10 cellular contexts compared by ENCODE assay signal in genomic region chr1:214002472-214002871, GRCh38. TPM values are rescaled to one million over a fixed set of nuclear protein-coding genes. Genes with fewer than 3 reads are reported as not detected.
DNase-seq lines count a peak whose midpoint lies in the region; ATAC-seq lines count a peak whose summit lies in the region.
"Had no signal": no experiment of that assay in that cellular context is flagged by ENCODE, and none has a peak within 500 bp of the region (broad histone marks: within the 10 kb centered on the region; RNA-seq: fewer than 3 reads in every experiment).

No MANE protein-coding gene starts in this region.

- peak; percentile 55 for DNase-seq in Daoy (ENCODE audit: low read depth)
- peak; percentile 57 for DNase-seq in NCI-H2196 treated with DMSO at 0.1 percent for 48 hours (lab: John Stamatoyannopoulos, UW; ENCODE audit: unreplicated experiment)
- peak; percentile 44 for DNase-seq in dedifferentiated amniotic fluid mesenchymal stem cell (ENCODE audit: extremely low spot score)
- DNase-seq in myocyte (ENCODE audit: low read depth), result peak; percentile 70
- DNase-seq in NK-92 (lab: John Stamatoyannopoulos, UW; ENCODE audit: unreplicated experiment), result no peak
- DNase-seq: DMS79 had no signal

- ATAC-seq in GM18861 (IDR thresholded peaks at IDR 0.05; ENCODE audit: unreplicated experiment), result no peak
- ATAC-seq in GM21360 (IDR thresholded peaks at IDR 0.05; ENCODE audit: unreplicated experiment), result no peak
- ATAC-seq in GM21717 (IDR thresholded peaks at IDR 0.05; ENCODE audit: unreplicated experiment), result no peak
- ATAC-seq: stimulated activated effector memory CD8-positive, alpha-beta T cell treated with anti-CD3 and anti-CD28 coated beads, Interleukin-12 subunit alpha, Interleukin-12 subunit beta, amount 100 ng/mL, for 72 hours had no signal

RNA-seq across cellular contexts. Expression of gene PROX1, which starts 14.7 kb away (rescaled TPM):
- 0.98 and 1.5 TPM in 2 replicates for total RNA-seq in Daoy (2014; rRNA removed; shearing (Covaris generic))
- total RNA-seq in myocyte, result 6.7 and 8.5 TPM in 2 replicates
- 1.0 TPM for polyA plus RNA-seq in myocyte (2012)
